Comparison of ENCODE assay signal across 9 cellular contexts in the genomic region with DNA sequence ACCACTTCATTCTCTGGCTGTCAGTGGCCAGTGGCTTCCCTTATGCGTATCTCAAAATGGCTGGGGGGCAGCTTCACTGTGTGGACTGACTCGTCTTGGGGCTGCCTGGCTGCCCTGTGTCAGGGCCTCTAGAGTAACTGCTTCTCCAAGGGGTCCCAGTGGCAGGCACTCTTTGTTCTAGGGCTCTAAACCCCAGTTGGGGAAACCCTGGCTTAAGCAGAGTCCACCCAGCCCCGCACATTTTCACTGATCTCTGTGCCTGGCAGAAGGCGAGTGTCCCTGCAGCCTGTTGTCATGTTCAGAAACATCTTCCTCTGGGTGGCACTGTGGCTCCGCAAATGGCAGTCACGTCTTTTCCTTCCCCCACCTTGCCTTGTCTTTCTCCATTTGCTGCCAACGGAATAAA. TPM values are rescaled to one million over a fixed set of nuclear protein-coding genes. Genes with fewer than 3 reads are reported as not detected.
DNase-seq lines count a peak whose midpoint lies in the region; ATAC-seq lines count a peak whose summit lies in the region.
"Had no signal": no experiment of that assay in that cellular context is flagged by ENCODE, and none has a peak within 500 bp of the region (broad histone marks: within the 10 kb centered on the region; RNA-seq: fewer than 3 reads in every experiment).

No MANE protein-coding gene starts in this region.

- H3K4ac ChIP-seq in mesendoderm (ENCODE audit: low read depth, low read length) = no peak overlapping the region

- H3K4me2 ChIP-seq in mesendoderm (ENCODE audit: low read length) = no peak overlapping the region
- H3K4me2 ChIP-seq: PC-9 had no signal

- peaks cover 3% of the 10 kb centered on the region for H3K79me1 ChIP-seq in mesendoderm (ENCODE audit: low read length)

- no peak overlapping the region for H2BK15ac ChIP-seq in mesendoderm (replicated peaks; ENCODE audit: low read depth)

- no peak overlapping the region for H3K18ac ChIP-seq in mesendoderm (ENCODE audit: low read length)

- no peak overlapping the region for H2BK5ac ChIP-seq in mesendoderm (ENCODE audit: low read length)

- no peak overlapping the region for H4K5ac ChIP-seq in mesendoderm (ENCODE audit: low read length)

- ATAC-seq in HG02870 (IDR thresholded peaks at IDR 0.05; ENCODE audit: unreplicated experiment) = peak; percentile 62

- H3K27ac ChIP-seq in mesendoderm (ENCODE audit: low read depth, low read length) = no peak overlapping the region
- H3K27ac ChIP-seq: PC-9 had no signal

- H2BK120ac ChIP-seq in mesendoderm (ENCODE audit: low read depth, low read length) = no peak overlapping the region

- H2AK5ac ChIP-seq in mesendoderm (ENCODE audit: low read length) = no peak overlapping the region

- WGBS in mesendoderm (ENCODE audit: extremely low coverage, insufficient coverage, low lambda C conversion rate) = no CpG with 5 or more reads among the region's 7 CpGs

- no peaks in the 10 kb centered on the region for H3K27me3 ChIP-seq in adipocyte (replicated peaks; ENCODE audit: control insufficient read depth, insufficient read depth, low read length)
- H3K27me3 ChIP-seq in mesendoderm (ENCODE audit: insufficient read depth, low read length, poor library complexity) = no peaks in the 10 kb centered on the region

- no peaks in the 10 kb centered on the region for H3K9me3 ChIP-seq in adipocyte (ENCODE audit: control insufficient read depth, low read length)

- H3K79me2 ChIP-seq in mesendoderm (ENCODE audit: control insufficient read depth, insufficient read depth, low read length) = no peaks in the 10 kb centered on the region

- in situ Hi-C loops in G401 (cut with HindIII; ENCODE audit: low sequenced_read_pairs) = no loop called here

- H3K36me3 ChIP-seq in adipocyte (ENCODE audit: control insufficient read depth, insufficient read depth, low read length, severe bottlenecking) (no peaks in the 10 kb centered on the region), mesendoderm (ENCODE audit: control insufficient read depth, insufficient read depth, low read length) (no peaks in the 10 kb centered on the region)

- no peak overlapping the region for H4K8ac ChIP-seq in mesendoderm (ENCODE audit: low read depth, low read length)

- H3K23ac ChIP-seq in mesendoderm (ENCODE audit: low read length) = no peak overlapping the region

- H3K9ac ChIP-seq in adipocyte (ENCODE audit: low read length) (no peak overlapping the region), mesendoderm (ENCODE audit: low read length) (no peak overlapping the region)

- H3K4me3 ChIP-seq in adipocyte (ENCODE audit: low read length) (peak overlapping the region; percentile 10), mesendoderm (ENCODE audit: low read length) (no peak overlapping the region)
- H3K4me3 ChIP-seq: PC-9 had no signal

- DNase-seq in G401 (ENCODE audit: low spot score) (peak; percentile 81), adipocyte (ENCODE audit: low read depth) (no peak), mesenteric fat pad (ENCODE audit: low spot score) (peak; percentile 90), RPMI8226 (no peak), NCI-H1930 (lab: John Stamatoyannopoulos, UW) (no peak), mesendoderm (no peak), SKM-1 treated with dmso at 0.1 percent for 144 hours (lab: John Stamatoyannopoulos, UW; ENCODE audit: unreplicated experiment) (no peak)
- DNase-seq: PC-9 had no signal

- H3K4me1 ChIP-seq in adipocyte (ENCODE audit: control insufficient read depth, insufficient read depth, low read length) (no peaks in the 10 kb centered on the region), mesendoderm (ENCODE audit: control insufficient read depth, low read depth, low read length) (no peaks in the 10 kb centered on the region)

- H3K56ac ChIP-seq in mesendoderm (ENCODE audit: low read length) = no peak overlapping the region

RNA-seq across cellular contexts. Expression of gene NBDY, which starts 59.7 kb away (rescaled TPM):
- total RNA-seq in G401 (2014; rRNA removed; shearing (Covaris generic)) = 7.1 and 9.1 TPM in 2 replicates
- 25.1 TPM for total RNA-seq in mesenteric fat pad
- polyA plus RNA-seq in mesendoderm (2013, experiment 1 of 2) = 92.6 TPM
- polyA plus RNA-seq in mesendoderm (2013, experiment 2 of 2) = 90.5 TPM

Comparison
In these comparisons a context has a peak if more than half of its experiments do, and no peak if none do; other contexts are left out.
1. DNase-seq: peak in G401 (single experiment) and mesenteric fat pad (single experiment); none in adipocyte (single experiment), RPMI8226 (single experiment), NCI-H1930 (0 of 2), mesendoderm (single experiment) and SKM-1 treated with dmso at 0.1 percent for 144 hours (single experiment).